20 cellular contexts compared by ENCODE assay signal in genomic region chr2:45763256-45763655, GRCh38.
DNase-seq lines count a peak whose midpoint lies in the region; ATAC-seq and TF ChIP-seq lines count a peak whose summit lies in the region.
"Had no signal": no experiment of that assay in that cellular context is flagged by ENCODE, and none has a peak within 500 bp of the region (broad histone marks: within the 10 kb centered on the region; RNA-seq: fewer than 3 reads in every experiment).

No MANE protein-coding gene starts in this region.

- H3K9me3 ChIP-seq in T-helper 17 cell (ENCODE audit: control insufficient read depth, low read length, poor library complexity, severe bottlenecking), result no peaks in the 10 kb centered on the region
- H3K9me3 ChIP-seq in subcutaneous abdominal adipose tissue (ENCODE audit: control insufficient read depth in 5 of 5, low read length in 5 of 5), result no peaks in the 10 kb centered on the region

- no peak for TF ChIP-seq CTCF in fibroblast of mammary gland (conservative IDR thresholded peaks at IDR 0.05; ENCODE audit: control insufficient read depth, insufficient read depth, low read depth, low read length)

- no peak overlapping the region for H3K4me3 ChIP-seq in fibroblast of mammary gland (ENCODE audit: control insufficient read depth, low read depth, low read length)
- H3K4me3 ChIP-seq in subcutaneous abdominal adipose tissue (ENCODE audit: low read depth in 1 of 5, low read length in 5 of 5), result no peak overlapping the region
- H3K4me3 ChIP-seq in H7 (ENCODE audit: insufficient read depth, low read depth, low read length), result no peak overlapping the region
- H3K4me3 ChIP-seq: SK-N-MC had no signal

- H3K27me3 ChIP-seq in subcutaneous abdominal adipose tissue (ENCODE audit: control insufficient read depth in 5 of 5, insufficient read depth in 4 of 5, low read length in 5 of 5) (no peaks in the 10 kb centered on the region), H7 (ENCODE audit: control insufficient read depth, insufficient read depth, low read length) (no peaks in the 10 kb centered on the region)

- H3K36me3 Mint-ChIP-seq in T-helper 17 cell (ENCODE audit: low read depth), result no peaks in the 10 kb centered on the region
- H3K36me3 Mint-ChIP-seq: CD14-positive monocyte had no signal

- H3K4me3 Mint-ChIP-seq in T-helper 17 cell, result no peak overlapping the region
- H3K4me3 Mint-ChIP-seq: CD14-positive monocyte, H9 had no signal

- H3K27me3 Mint-ChIP-seq in T-helper 17 cell, result no peaks in the 10 kb centered on the region
- H3K27me3 Mint-ChIP-seq: IgD-negative memory B cell had no signal

- DNase-seq in EL (peak; percentile 21), T-helper 17 cell (no peak), fibroblast of mammary gland (ENCODE audit: low read depth) (peak; percentile 78), H7 (no peak), dedifferentiated amniotic fluid mesenchymal stem cell (ENCODE audit: extremely low spot score) (no peak)
- DNase-seq in activated effector memory CD4-positive, alpha-beta T cell treated with Interleukin-2 at 50 U/mL for 16 hours, result no peak
- DNase-seq: AML-193, H9, NCI-H1417, NCI-H1930, NCI-H2227 treated with DMSO at 0.1 percent for 48 hours, NCI-H510A treated with DMSO at 0.1 percent for 48 hours, NCI-H748 treated with DMSO at 0.1 percent for 48 hours, SHP77 treated with DMSO at 0.1 percent for 48 hours, SW 1271 had no signal

- no peak for ATAC-seq in T-helper 17 cell

- no peak overlapping the region for H3K9ac ChIP-seq in subcutaneous abdominal adipose tissue (ENCODE audit: low read length in 5 of 5)

- peaks cover 0 to 48% (median 35%) of the 10 kb centered on the region in 5 donors for H3K4me1 ChIP-seq in subcutaneous abdominal adipose tissue (ENCODE audit: control insufficient read depth in 5 of 5, insufficient read depth in 5 of 5, low read length in 5 of 5)

- peaks cover 10% of the 10 kb centered on the region for H3K4me1 Mint-ChIP-seq in T-helper 17 cell

- peak overlapping the region; percentile 1 for H3K27ac ChIP-seq in subcutaneous abdominal adipose tissue (ENCODE audit: low read depth, low read length)
- H3K27ac ChIP-seq: RWPE1, SK-N-MC had no signal

- H3K36me3 ChIP-seq in subcutaneous abdominal adipose tissue (ENCODE audit: control insufficient read depth in 5 of 5, insufficient read depth in 5 of 5, low read length in 5 of 5), result no peaks in the 10 kb centered on the region
- H3K36me3 ChIP-seq in H7 (replicated peaks; ENCODE audit: control insufficient read depth, insufficient read depth, low read length), result no peaks in the 10 kb centered on the region

- H3K27ac Mint-ChIP-seq in T-helper 17 cell, result peak overlapping the region; percentile 29
- H3K27ac Mint-ChIP-seq: CD14-positive monocyte, H9 had no signal

Comparison
In these comparisons a context has a peak if more than half of its experiments do, and no peak if none do; other contexts are left out.
1. DNase-seq: peak in EL (single experiment) and fibroblast of mammary gland (single experiment); none in T-helper 17 cell (0 of 3), activated effector memory CD4-positive, alpha-beta T cell treated with Interleukin-2 at 50 U/mL for 16 hours (single experiment), H7 (single experiment) and dedifferentiated amniotic fluid mesenchymal stem cell (single experiment).